Comparison of ENCODE assay signal across 21 cellular contexts in the genomic region with DNA sequence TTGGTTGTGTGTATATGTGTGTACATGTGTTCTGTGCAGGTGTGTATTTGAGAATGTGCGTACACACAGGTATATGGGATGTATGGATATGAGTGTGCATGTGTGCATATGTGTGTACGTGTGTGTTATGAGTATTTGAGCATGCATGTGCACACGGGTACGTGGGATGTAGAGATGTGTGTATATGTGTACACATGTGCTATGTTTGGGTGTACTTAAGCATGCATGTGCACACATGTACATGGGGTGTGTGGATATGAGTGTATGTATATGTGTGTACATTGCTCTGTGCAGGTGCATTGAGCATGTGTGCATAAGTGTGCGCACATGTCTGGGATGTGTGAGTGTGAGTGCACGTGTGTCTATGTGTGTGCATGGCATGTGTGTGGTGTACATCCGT.
"Had no signal": no experiment of that assay in that cellular context is flagged by ENCODE, and none has a peak within 500 bp of the region (broad histone marks: within the 10 kb centered on the region; RNA-seq: fewer than 3 reads in every experiment).

No MANE protein-coding gene starts in this region.

- H3K4me3 Mint-ChIP-seq: endodermal cell; immature natural killer cell; naive thymus-derived CD8-positive, alpha-beta T cell; neural crest cell; stimulated activated naive B cell treated with anti-CD40 and anti-IgM and Interleukin-4, amounts not matched to agents 10 μg/mL and 1 μg/mL and 100 μg/mL, for 72 hours; stimulated activated naive CD8-positive, alpha-beta T cell treated with anti-CD3 and anti-CD28 coated beads, Interleukin-15, amount 100 ng/mL, for 72 hours had no signal

- ATAC-seq: foreskin keratinocyte; left cardiac atrium; left ventricle myocardium superior; naive thymus-derived CD8-positive, alpha-beta T cell; sciatic nerve; stimulated activated naive B cell treated with anti-CD40 and anti-IgM and Interleukin-4, amounts not matched to agents 10 μg/mL and 1 μg/mL and 100 μg/mL, for 72 hours; stimulated activated naive CD8-positive, alpha-beta T cell treated with anti-CD3 and anti-CD28 coated beads, Interleukin-15, amount 100 ng/mL, for 72 hours; upper lobe of right lung had no signal

- FAIRE-seq: endothelial cell of umbilical vein, kidney had no signal

- DNase-seq: effector CD4-positive, alpha-beta T cell; endodermal cell; erythroblast; foreskin keratinocyte; immature natural killer cell; left cardiac atrium; left ventricle myocardium superior; mesendoderm; naive thymus-derived CD8-positive, alpha-beta T cell; occipital lobe; stimulated activated CD4-positive, alpha-beta T cell treated with anti-CD3 and anti-CD28 coated beads, Interleukin-15, amount 100 ng/mL, for 24 hours; stimulated activated CD4-positive, alpha-beta T cell treated with anti-CD3 and anti-CD28 coated beads, Interleukin-1b, Interleukin-23, amount 100 ng/mL, for 48 hours; stimulated activated CD4-positive, alpha-beta T cell treated with anti-CD3 and anti-CD28 coated beads, Interleukin-4, amount 100 ng/mL, for 24 hours; stimulated activated naive B cell treated with anti-CD40 and anti-IgM and Interleukin-4, amounts not matched to agents 10 μg/mL and 1 μg/mL and 100 μg/mL, for 72 hours; stimulated activated naive CD8-positive, alpha-beta T cell treated with anti-CD3 and anti-CD28 coated beads, Interleukin-15, amount 100 ng/mL, for 72 hours; testis had no signal

- H3K36me3 Mint-ChIP-seq: immature natural killer cell; stimulated activated naive B cell treated with anti-CD40 and anti-IgM and Interleukin-4, amounts not matched to agents 10 μg/mL and 1 μg/mL and 100 μg/mL, for 72 hours had no signal

- H3K4me1 Mint-ChIP-seq: immature natural killer cell; stimulated activated naive B cell treated with anti-CD40 and anti-IgM and Interleukin-4, amounts not matched to agents 10 μg/mL and 1 μg/mL and 100 μg/mL, for 72 hours had no signal

- H3K27ac Mint-ChIP-seq: endodermal cell; immature natural killer cell; naive thymus-derived CD8-positive, alpha-beta T cell; stimulated activated naive B cell treated with anti-CD40 and anti-IgM and Interleukin-4, amounts not matched to agents 10 μg/mL and 1 μg/mL and 100 μg/mL, for 72 hours; stimulated activated naive CD8-positive, alpha-beta T cell treated with anti-CD3 and anti-CD28 coated beads, Interleukin-15, amount 100 ng/mL, for 72 hours had no signal
